In the genomic region with DNA sequence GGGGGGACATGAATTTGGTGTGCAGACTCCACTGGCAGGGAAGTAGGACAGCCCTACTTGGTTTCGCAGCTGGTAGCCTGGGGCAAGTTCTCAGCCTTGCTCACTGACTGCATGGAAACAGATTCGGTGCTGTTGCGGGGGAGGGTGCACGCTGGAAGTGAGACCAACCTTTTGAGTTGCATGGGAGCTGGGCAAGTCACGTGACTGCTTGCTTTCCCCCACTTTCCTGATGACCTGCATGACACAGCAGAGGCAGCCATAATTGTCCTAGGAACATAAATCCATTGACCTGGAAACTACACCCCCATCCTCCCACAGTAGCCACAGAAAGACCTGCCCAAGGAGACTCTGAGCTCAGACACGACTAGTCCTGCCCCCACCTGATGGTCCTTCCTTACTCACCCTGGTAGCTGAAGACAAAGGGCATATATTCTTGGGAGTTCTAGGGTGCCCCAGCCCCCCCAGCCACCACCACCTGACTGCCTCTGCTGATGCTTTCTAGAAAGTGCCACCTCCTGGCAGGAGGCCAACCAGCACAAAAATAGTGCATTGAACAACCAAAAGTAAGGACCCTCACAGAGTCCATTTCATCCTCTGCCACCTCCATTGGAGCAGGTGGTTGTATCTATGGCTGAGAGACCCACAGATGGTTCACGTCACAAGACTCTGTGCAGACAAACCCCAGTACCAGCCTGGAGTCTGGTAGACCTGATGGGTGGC, we compare ENCODE assay signal across 22 cellular contexts. TPM values are rescaled to one million over a fixed set of nuclear protein-coding genes. Genes with fewer than 3 reads are reported as not detected.
"Had no signal": no experiment of that assay in that cellular context is flagged by ENCODE, and none has a peak within 500 bp of the region (broad histone marks: within the 10 kb centered on the region; RNA-seq: fewer than 3 reads in every experiment).

No MANE protein-coding gene starts in this region.

- H3K9me3 ChIP-seq: ovary, sigmoid colon, thoracic aorta had no signal

- DNase-seq: activated CD4-positive, alpha-beta T cell treated with anti-CD3 and anti-CD28 coated beads, Interleukin-2, amount 10 ng/mL, durations not matched to agents 24 days and 14 days; activated CD4-positive, CD25-positive, alpha-beta regulatory T cell; activated CD8-positive, alpha-beta T cell treated with anti-CD3 and anti-CD28 coated beads for 36 hours; activated naive CD4-positive, alpha-beta T cell treated with anti-CD3 and anti-CD28 coated beads for 36 hours; activated T-cell treated with anti-CD3 and anti-CD28 coated beads, Interleukin-2, amount 50 U/mL, for 1 hour; anterior cingulate cortex; central memory CD4-positive, alpha-beta T cell; heart right ventricle; ovary; sigmoid colon; stimulated activated naive B cell treated with anti-CD40 and anti-IgM and Interleukin-4, amounts not matched to agents 10 μg/mL and 1 μg/mL and 100 μg/mL, for 72 hours; T-helper 1 cell; T-helper 9 cell had no signal

- H3K4me3 ChIP-seq: gastroesophageal sphincter, heart right ventricle, ovary, sigmoid colon, thoracic aorta had no signal

- H3K4me1 ChIP-seq: gastroesophageal sphincter, heart right ventricle, sigmoid colon had no signal

- H3K27me3 Mint-ChIP-seq: activated CD4-positive, alpha-beta T cell treated with anti-CD3 and anti-CD28 coated beads, Interleukin-2, amount 10 ng/mL, durations not matched to agents 24 days and 14 days had no signal

- ATAC-seq: activated CD8-positive, alpha-beta T cell treated with anti-CD3 and anti-CD28 coated beads for 36 hours; gastroesophageal sphincter; heart right ventricle; left lobe of liver; stimulated activated naive B cell treated with anti-CD40 and anti-IgM and Interleukin-4, amounts not matched to agents 10 μg/mL and 1 μg/mL and 100 μg/mL, for 72 hours had no signal

- H3K4me3 Mint-ChIP-seq: activated CD4-positive, alpha-beta T cell treated with anti-CD3 and anti-CD28 coated beads, Interleukin-2, amount 10 ng/mL, durations not matched to agents 24 days and 14 days; activated CD8-positive, alpha-beta T cell treated with anti-CD3 and anti-CD28 coated beads for 36 hours; activated naive CD4-positive, alpha-beta T cell treated with anti-CD3 and anti-CD28 coated beads for 36 hours; brain; stimulated activated naive B cell treated with anti-CD40 and anti-IgM and Interleukin-4, amounts not matched to agents 10 μg/mL and 1 μg/mL and 100 μg/mL, for 72 hours had no signal

- H3K27ac Mint-ChIP-seq: activated CD4-positive, alpha-beta T cell treated with anti-CD3 and anti-CD28 coated beads, Interleukin-2, amount 10 ng/mL, durations not matched to agents 24 days and 14 days; activated CD8-positive, alpha-beta T cell treated with anti-CD3 and anti-CD28 coated beads for 36 hours; activated naive CD4-positive, alpha-beta T cell treated with anti-CD3 and anti-CD28 coated beads for 36 hours; activated T-helper 2 cell treated with anti-CD3 and anti-CD28 coated beads, Interferon-gamma antibody, Interleukin-2, Interleukin-4, amounts not matched to agents 10 μg/mL and 5 μg/mL and 100 μg/mL, durations not matched to agents 14 hours and 24 hours and 36 hours; stimulated activated naive B cell treated with anti-CD40 and anti-IgM and Interleukin-4, amounts not matched to agents 10 μg/mL and 1 μg/mL and 100 μg/mL, for 72 hours had no signal

- H3K36me3 ChIP-seq: gastroesophageal sphincter, heart right ventricle, ovary, sigmoid colon, thoracic aorta had no signal

- H3K27ac ChIP-seq: gastroesophageal sphincter, heart right ventricle, ovary, sigmoid colon, thoracic aorta had no signal

- H3K9me3 Mint-ChIP-seq: activated T-helper 2 cell treated with anti-CD3 and anti-CD28 coated beads, Interferon-gamma antibody, Interleukin-2, Interleukin-4, amounts not matched to agents 10 μg/mL and 5 μg/mL and 100 μg/mL, durations not matched to agents 14 hours and 24 hours and 36 hours had no signal

- H3K36me3 Mint-ChIP-seq: brain; stimulated activated naive B cell treated with anti-CD40 and anti-IgM and Interleukin-4, amounts not matched to agents 10 μg/mL and 1 μg/mL and 100 μg/mL, for 72 hours had no signal

- H3K4me1 Mint-ChIP-seq: activated CD4-positive, alpha-beta T cell treated with anti-CD3 and anti-CD28 coated beads, Interleukin-2, amount 10 ng/mL, durations not matched to agents 24 days and 14 days; stimulated activated naive B cell treated with anti-CD40 and anti-IgM and Interleukin-4, amounts not matched to agents 10 μg/mL and 1 μg/mL and 100 μg/mL, for 72 hours had no signal

- H3K27me3 ChIP-seq: gastroesophageal sphincter, ovary, sigmoid colon had no signal

RNA-seq across cellular contexts. Expression of a gene that starts 4.1 kb away (rescaled TPM):
- total RNA-seq: activated CD4-positive, alpha-beta T cell treated with anti-CD3 and anti-CD28 coated beads, Interleukin-2, amount 10 ng/mL, durations not matched to agents 24 days and 14 days; activated CD8-positive, alpha-beta T cell treated with anti-CD3 and anti-CD28 coated beads for 36 hours; activated naive CD4-positive, alpha-beta T cell treated with anti-CD3 and anti-CD28 coated beads for 36 hours; activated T-helper 2 cell treated with anti-CD3 and anti-CD28 coated beads, Interferon-gamma antibody, Interleukin-2, Interleukin-4, amounts not matched to agents 10 μg/mL and 5 μg/mL and 100 μg/mL, durations not matched to agents 14 hours and 24 hours and 36 hours; gastroesophageal sphincter; lung microvascular endothelial cell; sigmoid colon; thoracic aorta; ureter had no signal
- polyA plus RNA-seq: esophagus, sigmoid colon had no signal

RNA-seq across cellular contexts. Expression of a gene that starts 9.0 kb away (rescaled TPM):
- total RNA-seq: activated CD4-positive, alpha-beta T cell treated with anti-CD3 and anti-CD28 coated beads, Interleukin-2, amount 10 ng/mL, durations not matched to agents 24 days and 14 days; activated CD8-positive, alpha-beta T cell treated with anti-CD3 and anti-CD28 coated beads for 36 hours; activated naive CD4-positive, alpha-beta T cell treated with anti-CD3 and anti-CD28 coated beads for 36 hours; activated T-helper 2 cell treated with anti-CD3 and anti-CD28 coated beads, Interferon-gamma antibody, Interleukin-2, Interleukin-4, amounts not matched to agents 10 μg/mL and 5 μg/mL and 100 μg/mL, durations not matched to agents 14 hours and 24 hours and 36 hours; gastroesophageal sphincter; lung microvascular endothelial cell; mononuclear cell; sigmoid colon; thoracic aorta; ureter had no signal
- polyA plus RNA-seq: esophagus, ovary, sigmoid colon had no signal

RNA-seq across cellular contexts. Expression of a gene that starts 11.0 kb away (rescaled TPM):
- total RNA-seq: activated CD4-positive, alpha-beta T cell treated with anti-CD3 and anti-CD28 coated beads, Interleukin-2, amount 10 ng/mL, durations not matched to agents 24 days and 14 days; activated CD8-positive, alpha-beta T cell treated with anti-CD3 and anti-CD28 coated beads for 36 hours; activated naive CD4-positive, alpha-beta T cell treated with anti-CD3 and anti-CD28 coated beads for 36 hours; activated T-helper 2 cell treated with anti-CD3 and anti-CD28 coated beads, Interferon-gamma antibody, Interleukin-2, Interleukin-4, amounts not matched to agents 10 μg/mL and 5 μg/mL and 100 μg/mL, durations not matched to agents 14 hours and 24 hours and 36 hours; heart right ventricle; lung microvascular endothelial cell; sigmoid colon; thoracic aorta; ureter had no signal
- polyA plus RNA-seq: esophagus, heart right ventricle, sigmoid colon had no signal

RNA-seq across cellular contexts. Expression of a gene that starts 24.4 kb away (rescaled TPM):
- total RNA-seq: activated CD4-positive, alpha-beta T cell treated with anti-CD3 and anti-CD28 coated beads, Interleukin-2, amount 10 ng/mL, durations not matched to agents 24 days and 14 days; activated CD8-positive, alpha-beta T cell treated with anti-CD3 and anti-CD28 coated beads for 36 hours; activated naive CD4-positive, alpha-beta T cell treated with anti-CD3 and anti-CD28 coated beads for 36 hours; activated T-helper 2 cell treated with anti-CD3 and anti-CD28 coated beads, Interferon-gamma antibody, Interleukin-2, Interleukin-4, amounts not matched to agents 10 μg/mL and 5 μg/mL and 100 μg/mL, durations not matched to agents 14 hours and 24 hours and 36 hours; gastroesophageal sphincter; lung microvascular endothelial cell; sigmoid colon; thoracic aorta had no signal
- polyA plus RNA-seq: esophagus, heart right ventricle, ovary, sigmoid colon had no signal

RNA-seq across cellular contexts. Expression of a gene that starts 31.8 kb away (rescaled TPM):
- total RNA-seq: activated CD4-positive, alpha-beta T cell treated with anti-CD3 and anti-CD28 coated beads, Interleukin-2, amount 10 ng/mL, durations not matched to agents 24 days and 14 days; activated CD8-positive, alpha-beta T cell treated with anti-CD3 and anti-CD28 coated beads for 36 hours; activated naive CD4-positive, alpha-beta T cell treated with anti-CD3 and anti-CD28 coated beads for 36 hours; activated T-helper 2 cell treated with anti-CD3 and anti-CD28 coated beads, Interferon-gamma antibody, Interleukin-2, Interleukin-4, amounts not matched to agents 10 μg/mL and 5 μg/mL and 100 μg/mL, durations not matched to agents 14 hours and 24 hours and 36 hours; lung microvascular endothelial cell had no signal
